Comparison of ENCODE assay signal across 7 cellular contexts in genomic region chr19:39362682-39363657, GRCh38. TPM values are rescaled to one million over a fixed set of nuclear protein-coding genes. Genes with fewer than 3 reads are reported as not detected.
A peak's percentile ranks its signal among the peaks of the same experiment; 100 is the strongest.
DNase-seq lines count a peak whose midpoint lies in the region; ATAC-seq, FAIRE-seq and TF ChIP-seq lines count a peak whose summit lies in the region.
"Had no signal": no experiment of that assay in that cellular context is flagged by ENCODE, and none has a peak within 500 bp of the region (broad histone marks: within the 10 kb centered on the region; RNA-seq: fewer than 3 reads in every experiment).

No MANE protein-coding gene starts in this region.

- peaks cover 50% of the 10 kb centered on the region for H3K79me2 ChIP-seq in GM23248 (ENCODE audit: insufficient read depth)

- H3K9me3 ChIP-seq in GM23248 (ENCODE audit: low read depth) (no peaks in the 10 kb centered on the region), pancreas (no peaks in the 10 kb centered on the region)

- intact Hi-C loops in pancreas (cut with DNase I), result no loop called here

- TF ChIP-seq POLR2A in GM12891 (IDR thresholded peaks at IDR 0.05; ENCODE audit: low read depth, low read length), result no peak

- WGBS in GM23248 (ENCODE audit: low coverage in 1 of 2, low lambda C conversion rate in 2 of 2, missing lambda C conversion rate in 2 of 2), 2 experiments, result 8 to 16% methylated on average over 6 of the region's 6 CpGs
- WGBS in pancreas, 2 donors, result 62 to 72% methylated on average over 6 of the region's 6 CpGs

- in situ Hi-C loops in GM23248 (cut with MboI), result no loop called here

- peak overlapping the region; percentile 78 for H3K9ac ChIP-seq in GM23248

- H3K4me3 ChIP-seq in GM23248 (no peak overlapping the region), pancreas (no peak overlapping the region)

- no peaks in the 10 kb centered on the region for H4K20me1 ChIP-seq in GM23248 (ENCODE audit: insufficient read depth)

- H3F3A ChIP-seq in GM23248 (ENCODE audit: insufficient read depth), result peaks cover 62% of the 10 kb centered on the region

- ATAC-seq in pancreas (peak in 3 of 4 donors; percentile 28 to 68 (median 51)), GM21723 (IDR thresholded peaks at IDR 0.05; ENCODE audit: unreplicated experiment) (no peak), HG03045 (IDR thresholded peaks at IDR 0.05; ENCODE audit: unreplicated experiment) (no peak)

- no peak overlapping the region for H2AFZ ChIP-seq in GM23248

- no peak for FAIRE-seq in pancreas (lab: Jason Lieb, UNC)
- FAIRE-seq in GM12891 (lab: Jason Lieb, UNC), result no peak
- FAIRE-seq: small intestine had no signal

- no peaks in the 10 kb centered on the region for H3K9me2 ChIP-seq in GM23248 (ENCODE audit: insufficient read depth)

- H3K4me2 ChIP-seq in GM23248 (ENCODE audit: unreplicated experiment), result peak overlapping the region; percentile 53

- H3K27me3 ChIP-seq in GM23248 (replicated peaks; ENCODE audit: insufficient read depth) (no peaks in the 10 kb centered on the region), pancreas (no peaks in the 10 kb centered on the region)

- H3K27ac ChIP-seq in GM23248 (peak overlapping the region; percentile 96), cingulate gyrus (ENCODE audit: low read depth, low read length) (peak overlapping the region; percentile 98), pancreas (no peak overlapping the region)

- peak; percentile 65 for DNase-seq in GM23248
- no peak for DNase-seq in pancreas
- no peak for DNase-seq in GM12891 (ENCODE audit: insufficient read length, low spot score)
- DNase-seq: small intestine had no signal

- TF ChIP-seq CTCF in pancreas (IDR thresholded peaks at IDR 0.05), result no peak

- H3K4me1 ChIP-seq in GM23248 (ENCODE audit: insufficient read depth) (peaks cover 32% of the 10 kb centered on the region), pancreas (no peaks in the 10 kb centered on the region)

- peaks cover 12% of the 10 kb centered on the region for H3K36me3 ChIP-seq in GM23248 (ENCODE audit: low read depth)
- H3K36me3 ChIP-seq in pancreas, result peaks cover 3 to 24% (median 6%) of the 10 kb centered on the region in 3 donors

TF ChIP-seq in GM12891, 5 proteins besides CTCF, POLR2A, EP300 and RAD21:
- no peak for TF ChIP-seq POU2F2 (IDR thresholded peaks at IDR 0.05; ENCODE audit: low read depth, low read length)
- TF ChIP-seq SPI1 (IDR thresholded peaks at IDR 0.05; ENCODE audit: low read depth, low read length), result no peak
- TF ChIP-seq PAX5 (IDR thresholded peaks at IDR 0.05; ENCODE audit: insufficient read depth, low read length, severe bottlenecking), result no peak
- no peak for TF ChIP-seq TAF1 (IDR thresholded peaks at IDR 0.05; ENCODE audit: low read depth, low read length)
- TF ChIP-seq POLR2AphosphoS5 (IDR thresholded peaks at IDR 0.05; ENCODE audit: low read depth, low read length), result no peak

RNA-seq across cellular contexts. Expression of gene SAMD4B, which starts 20.7 kb away (rescaled TPM):
- total RNA-seq in GM23248 (2014; rRNA removed; shearing (Covaris generic)), result 71.9 and 87.1 TPM in 2 replicates
- polyA plus RNA-seq in GM23248 (2016; fragmentation: Nextera tagmentation; extraction: Ambion mirVana) (64.8 and 66.7 TPM in 2 replicates), pancreas (100 to 1,000 TPM; 103 to 106 TPM)
- 10 to 100 TPM; 24.1 to 46.4 (median 30.8) TPM for total RNA-seq in pancreas
- 23.9 TPM for polyA plus RNA-seq in GM12891 (2012; ENCODE audit: low read depth, missing spikeins)

RNA-seq across cellular contexts. Expression of gene GMFG, which starts 27.1 kb away (rescaled TPM):
- total RNA-seq in GM23248 (2014; rRNA removed; shearing (Covaris generic)), result not detected in 2 replicates
- polyA plus RNA-seq in GM23248 (2016; fragmentation: Nextera tagmentation; extraction: Ambion mirVana) (1.1 and 2.2 TPM in 2 replicates), pancreas (10 to 100 TPM; 16.1 to 17.3 TPM)
- 10 to 100 TPM in 2 of 6 donors, 1 to 10 TPM in 4; 1.7 to 17.3 (median 5.9) TPM for total RNA-seq in pancreas
- 296 TPM for polyA plus RNA-seq in GM12891 (2012; ENCODE audit: low read depth, missing spikeins)

RNA-seq across cellular contexts. Expression of gene PAF1, which starts 27.9 kb away (rescaled TPM):
- total RNA-seq in GM23248 (2014; rRNA removed; shearing (Covaris generic)), result 45.3 and 51.2 TPM in 2 replicates
- 44.2 and 44.5 TPM in 2 replicates for polyA plus RNA-seq in GM23248 (2016; fragmentation: Nextera tagmentation; extraction: Ambion mirVana)
- 10 to 100 TPM; 11.3 to 17.7 (median 14.6) TPM for total RNA-seq in pancreas
- polyA plus RNA-seq in pancreas, result 10 to 100 TPM; 28.1 to 41.1 TPM
- polyA plus RNA-seq in GM12891 (2012; ENCODE audit: low read depth, missing spikeins), result 30.3 TPM

RNA-seq across cellular contexts. Expression of gene MED29, which starts 28.2 kb away (rescaled TPM):
- total RNA-seq in GM23248 (2014; rRNA removed; shearing (Covaris generic)), result 27.7 and 29.6 TPM in 2 replicates
- polyA plus RNA-seq in GM23248 (2016; fragmentation: Nextera tagmentation; extraction: Ambion mirVana) (34.9 and 39.2 TPM in 2 replicates), pancreas (10 to 100 TPM; 13.2 to 21.0 TPM)
- total RNA-seq in pancreas, result 10 to 100 TPM; 15.2 to 23.9 (median 17.5) TPM
- polyA plus RNA-seq in GM12891 (2012; ENCODE audit: low read depth, missing spikeins), result 13.1 TPM

RNA-seq across cellular contexts. Expression of gene LRFN1, which starts 42.3 kb away (rescaled TPM):
- total RNA-seq in GM23248 (2014; rRNA removed; shearing (Covaris generic)), result not detected in 2 replicates
- polyA plus RNA-seq in GM23248 (2016; fragmentation: Nextera tagmentation; extraction: Ambion mirVana), result 0.10 TPM in 1 of 2 replicates, not detected in the other
- 1 to 10 TPM; 1.7 to 2.3 (median 2.2) TPM for total RNA-seq in pancreas
- 1 to 10 TPM in 1 of 2 donors, under 1 TPM in 1; 0.77 to 1.6 TPM for polyA plus RNA-seq in pancreas
- 0.60 TPM for polyA plus RNA-seq in GM12891 (2012; ENCODE audit: low read depth, missing spikeins)

Comparison
In these comparisons a context has a peak if more than half of its experiments do, and no peak if none do; other contexts are left out.
1. H3K27ac ChIP-seq: peak in GM23248 (single experiment) and cingulate gyrus (single experiment); none in pancreas (0 of 4).
2. ATAC-seq: peak in pancreas (3 of 4); none in GM21723 (single experiment) and HG03045 (single experiment).